In genomic region chr11:132640952-132641351, GRCh38 we compare ENCODE assay signal across 26 cellular contexts.
"Had no signal": no experiment of that assay in that cellular context is flagged by ENCODE, and none has a peak within 500 bp of the region (broad histone marks: within the 10 kb centered on the region; RNA-seq: fewer than 3 reads in every experiment).

No MANE protein-coding gene starts in this region.

- ATAC-seq: left lobe of liver; naive thymus-derived CD4-positive, alpha-beta T cell; right lobe of liver; stimulated activated naive B cell treated with anti-CD40 and anti-IgM and Interleukin-4, amounts not matched to agents 10 μg/mL and 1 μg/mL and 100 μg/mL, for 72 hours had no signal

- H3K4me3 Mint-ChIP-seq: activated B cell treated with CpG ODN at 0.5 μM for 24 hours; activated naive CD4-positive, alpha-beta T cell treated with anti-CD3 and anti-CD28 coated beads, Interleukin-2, amount 10 ng/mL, durations not matched to agents 7 days and 5 days; activated T-cell treated with anti-CD3 and anti-CD28 coated beads, Interleukin-2, amount 50 U/mL, for 72 hours; brain; naive thymus-derived CD4-positive, alpha-beta T cell; neural crest cell; stimulated activated naive B cell treated with anti-CD40 and anti-IgM and Interleukin-4, amounts not matched to agents 10 μg/mL and 1 μg/mL and 100 μg/mL, for 72 hours; T-helper 1 cell treated with Interleukin-12 subunit alpha and Interleukin-12 subunit beta and Interleukin-4 antibody, amounts not matched to agents 30 μg/mL and 1 μg/mL, for 36 hours had no signal

- H3K27ac ChIP-seq: right lobe of liver, thoracic aorta, upper lobe of left lung had no signal

- H3K36me3 Mint-ChIP-seq: activated naive CD4-positive, alpha-beta T cell treated with anti-CD3 and anti-CD28 coated beads, Interleukin-2, amount 10 ng/mL, durations not matched to agents 7 days and 5 days; brain; naive thymus-derived CD4-positive, alpha-beta T cell; stimulated activated naive B cell treated with anti-CD40 and anti-IgM and Interleukin-4, amounts not matched to agents 10 μg/mL and 1 μg/mL and 100 μg/mL, for 72 hours had no signal

- H3K27me3 Mint-ChIP-seq: activated B cell treated with CpG ODN at 0.5 μM for 24 hours; activated naive CD4-positive, alpha-beta T cell treated with anti-CD3 and anti-CD28 coated beads, Interleukin-2, amount 10 ng/mL, durations not matched to agents 7 days and 5 days; brain; stimulated activated naive B cell treated with anti-CD40 and anti-IgM and Interleukin-4, amounts not matched to agents 10 μg/mL and 1 μg/mL and 100 μg/mL, for 72 hours had no signal

- DNase-seq: activated B cell treated with CpG ODN at 0.5 μM for 24 hours; activated CD4-positive, alpha-beta T cell treated with anti-CD3 and anti-CD28 coated beads for 4 hours; activated CD4-positive, alpha-beta T cell treated with anti-CD3 and anti-CD28 coated beads, Interleukin-2, amount 50 U/mL, for 48 hours; activated effector memory CD4-positive, alpha-beta T cell treated with anti-CD3 and anti-CD28 coated beads, Interleukin-2, amount 50 U/mL, for 16 hours; activated naive CD4-positive, alpha-beta T cell treated with anti-CD3 and anti-CD28 coated beads, Interleukin-2, amount 10 ng/mL, durations not matched to agents 7 days and 5 days; activated T-cell treated with anti-CD3 and anti-CD28 coated beads, Interleukin-2, amount 50 U/mL, for 72 hours; aorta; caudate nucleus; dermis blood vessel endothelial cell; effector CD8-positive, alpha-beta T cell; foreskin melanocyte; kidney; naive thymus-derived CD4-positive, alpha-beta T cell; occipital lobe; posterior cingulate gyrus; right lobe of liver; stimulated activated CD4-positive, alpha-beta T cell treated with anti-CD3 and anti-CD28 coated beads, Interleukin-15, amount 100 ng/mL, for 24 hours; stimulated activated naive B cell treated with anti-CD40 and anti-IgM and Interleukin-4, amounts not matched to agents 10 μg/mL and 1 μg/mL and 100 μg/mL, for 72 hours; upper lobe of left lung had no signal

- H3K4me3 ChIP-seq: lung, right lobe of liver, smooth muscle cell, thoracic aorta, upper lobe of left lung had no signal

- H3K9me3 ChIP-seq: right lobe of liver, thoracic aorta, upper lobe of left lung had no signal

- H3K4me1 ChIP-seq: right lobe of liver, upper lobe of left lung had no signal

- H3K27me3 ChIP-seq: right lobe of liver, upper lobe of left lung had no signal

- H3K4me1 Mint-ChIP-seq: activated B cell treated with CpG ODN at 0.5 μM for 24 hours; activated naive CD4-positive, alpha-beta T cell treated with anti-CD3 and anti-CD28 coated beads, Interleukin-2, amount 10 ng/mL, durations not matched to agents 7 days and 5 days; stimulated activated naive B cell treated with anti-CD40 and anti-IgM and Interleukin-4, amounts not matched to agents 10 μg/mL and 1 μg/mL and 100 μg/mL, for 72 hours had no signal

- FAIRE-seq: kidney had no signal

- H3K9me3 Mint-ChIP-seq: activated B cell treated with CpG ODN at 0.5 μM for 24 hours; brain; neural crest cell; T-helper 1 cell treated with Interleukin-12 subunit alpha and Interleukin-12 subunit beta and Interleukin-4 antibody, amounts not matched to agents 30 μg/mL and 1 μg/mL, for 36 hours had no signal

- H3K27ac Mint-ChIP-seq: activated B cell treated with CpG ODN at 0.5 μM for 24 hours; activated naive CD4-positive, alpha-beta T cell treated with anti-CD3 and anti-CD28 coated beads, Interleukin-2, amount 10 ng/mL, durations not matched to agents 7 days and 5 days; activated T-cell treated with anti-CD3 and anti-CD28 coated beads, Interleukin-2, amount 50 U/mL, for 72 hours; naive thymus-derived CD4-positive, alpha-beta T cell; stimulated activated naive B cell treated with anti-CD40 and anti-IgM and Interleukin-4, amounts not matched to agents 10 μg/mL and 1 μg/mL and 100 μg/mL, for 72 hours; T-helper 1 cell treated with Interleukin-12 subunit alpha and Interleukin-12 subunit beta and Interleukin-4 antibody, amounts not matched to agents 30 μg/mL and 1 μg/mL, for 36 hours had no signal

- H3K36me3 ChIP-seq: right lobe of liver, thoracic aorta, upper lobe of left lung had no signal
